24 cellular contexts compared by ENCODE assay signal in genomic region chr6:32608374-32608773, GRCh38. TPM values are rescaled to one million over a fixed set of nuclear protein-coding genes. Genes with fewer than 3 reads are reported as not detected.
DNase-seq lines count a peak whose midpoint lies in the region; TF ChIP-seq lines count a peak whose summit lies in the region.
"Had no signal": no experiment of that assay in that cellular context is flagged by ENCODE, and none has a peak within 500 bp of the region (broad histone marks: within the 10 kb centered on the region; RNA-seq: fewer than 3 reads in every experiment).

No MANE protein-coding gene starts in this region.

- H3K79me1 ChIP-seq in H9 (ENCODE audit: insufficient read depth, low read depth, low read length, poor library complexity, severe bottlenecking): no peaks in the 10 kb centered on the region

- no peak overlapping the region for H3K27ac ChIP-seq in H9 (ENCODE audit: insufficient read length, low read depth, low read length)
- peak overlapping the region in 5 of 8 donors; percentile 39 to 92 (median 72) for H3K27ac ChIP-seq in spleen
- H3K27ac ChIP-seq in uterus: no peak overlapping the region
- H3K27ac ChIP-seq: BLaER1, esophagus muscularis mucosa, RWPE1, transverse colon had no signal

- no peak overlapping the region for H3K4me3 ChIP-seq in spleen
- H3K4me3 ChIP-seq in uterus: no peak overlapping the region
- H3K4me3 ChIP-seq: BLaER1, esophagus muscularis mucosa, GM23338, transverse colon had no signal

- no peak overlapping the region for H3K56ac ChIP-seq in H9 (ENCODE audit: insufficient read length, low read depth, low read length)

- no peak overlapping the region for H4K5ac ChIP-seq in H9 (ENCODE audit: insufficient read length, low read depth, low read length)

- no peak overlapping the region for H3K9ac ChIP-seq in H9 (ENCODE audit: extremely low read depth, insufficient read length, low read length)
- H3K9ac ChIP-seq: BLaER1 had no signal

- no peak overlapping the region for H3K4me3 Mint-ChIP-seq in T-helper 1 cell treated with Interleukin-12 subunit alpha and Interleukin-12 subunit beta and Interleukin-4 antibody, amounts not matched to agents 30 μg/mL and 1 μg/mL, for 36 hours
- H3K4me3 Mint-ChIP-seq in H9 (no peak overlapping the region), chondrocyte (ENCODE audit: unreplicated experiment) (no peak overlapping the region)
- H3K4me3 Mint-ChIP-seq: GM23338 had no signal

- H3K14ac ChIP-seq in H9 (ENCODE audit: insufficient read depth, low read length): no peak overlapping the region

- H2AFZ ChIP-seq in H9 (ENCODE audit: low read length): no peak overlapping the region
- H2AFZ ChIP-seq: GM23338 had no signal

- H3K4me1 Mint-ChIP-seq in T-helper 1 cell treated with Interleukin-12 subunit alpha and Interleukin-12 subunit beta and Interleukin-4 antibody, amounts not matched to agents 30 μg/mL and 1 μg/mL, for 36 hours (ENCODE audit: low read depth): peaks cover 20% of the 10 kb centered on the region
- H3K4me1 Mint-ChIP-seq in H9 (peaks cover 6 to 15% of the 10 kb centered on the region in 2 experiments), chondrocyte (ENCODE audit: low read depth) (no peaks in the 10 kb centered on the region)

- no peak overlapping the region for H4K91ac ChIP-seq in H9 (ENCODE audit: insufficient read length, low read depth, low read length)

- H3K4me1 ChIP-seq in H9 (ENCODE audit: insufficient read depth, low read length) (peaks cover 2% of the 10 kb centered on the region; the same call in 1 of the 2 replicates), spleen (peaks cover 0 to 15% (median 1%) of the 10 kb centered on the region in 6 donors), uterus (no peaks in the 10 kb centered on the region)
- H3K4me1 ChIP-seq: esophagus muscularis mucosa, transverse colon had no signal

- WGBS in H9 (ENCODE audit: extremely low coverage, insufficient read length, low lambda C conversion rate): no CpG with 5 or more reads among the region's 3 CpGs
- WGBS in spleen, 5 donors: 26 to 54% (median 29%) methylated on average over 3 of the region's 3 CpGs

- no peaks in the 10 kb centered on the region for H4K20me1 ChIP-seq in H9 (ENCODE audit: control insufficient read depth, insufficient read depth, insufficient read length)
- H4K20me1 ChIP-seq: BLaER1 had no signal

- TF ChIP-seq CTCF in H9 (conservative IDR thresholded peaks at IDR 0.05) (peak; percentile 69), chondrocyte (IDR thresholded peaks at IDR 0.05) (peak; percentile 29), spleen (IDR thresholded peaks at IDR 0.05 in 8 of 11, conservative IDR thresholded peaks at IDR 0.05 in 3 of 11) (peak in 2 of 11 experiments; percentile 19 to 42), uterus (IDR thresholded peaks at IDR 0.05) (no peak)

- no peak overlapping the region for H2AK5ac ChIP-seq in H9 (ENCODE audit: insufficient read length, low read length)

- no peak overlapping the region for H3K4ac ChIP-seq in H9 (ENCODE audit: low read depth, low read length)

- H3K9me3 Mint-ChIP-seq in T-helper 1 cell treated with Interleukin-12 subunit alpha and Interleukin-12 subunit beta and Interleukin-4 antibody, amounts not matched to agents 30 μg/mL and 1 μg/mL, for 36 hours: no peaks in the 10 kb centered on the region
- H3K9me3 Mint-ChIP-seq in H9: no peaks in the 10 kb centered on the region
- no peaks in the 10 kb centered on the region for H3K9me3 Mint-ChIP-seq in chondrocyte (ENCODE audit: low read depth)
- H3K9me3 Mint-ChIP-seq: GM23338 had no signal

- no peak overlapping the region for H3K23ac ChIP-seq in H9 (ENCODE audit: insufficient read length, low read depth, low read length)

- no peaks in the 10 kb centered on the region for H3K79me2 ChIP-seq in H9 (ENCODE audit: insufficient read depth, low read length)

- intact Hi-C loops in spleen (cut with DNase I; ENCODE audit: low total_unique reads): no loop called here
- intact Hi-C loops in uterus (cut with DNase I; ENCODE audit: low total_unique reads): no loop called here

- DNase-seq in T-helper 1 cell (no peak), H9 (no peak), chondrocyte (ENCODE audit: low spot score) (no peak), spleen (no peak), uterus (no peak), hippocampal formation (lab: John Stamatoyannopoulos, UW) (no peak), NCI-H1436 treated with DMSO at 0.1 percent for 48 hours (lab: John Stamatoyannopoulos, UW) (no peak)
- DNase-seq: activated CD8-positive, alpha-beta memory T cell treated with anti-CD3 and anti-CD28 coated beads, Interleukin-2, amount 50 U/mL, for 4 hours; aorta; central memory CD4-positive, alpha-beta T cell; effector CD8-positive, alpha-beta T cell; GF-D8; Kasumi-1; NCI-H1092 treated with DMSO at 0.1 percent for 48 hours; NCI-H510A treated with DMSO at 0.1 percent for 48 hours; stimulated activated CD4-positive, alpha-beta T cell treated with anti-CD3 and anti-CD28 coated beads, Interleukin-15, amount 100 ng/mL, for 24 hours; transverse colon had no signal

- H3K36me3 ChIP-seq in spleen (no peaks in the 10 kb centered on the region), uterus (no peaks in the 10 kb centered on the region)
- H3K36me3 ChIP-seq: BLaER1, esophagus muscularis mucosa, transverse colon had no signal

- no peaks in the 10 kb centered on the region for H3K27me3 Mint-ChIP-seq in T-helper 1 cell treated with Interleukin-12 subunit alpha and Interleukin-12 subunit beta and Interleukin-4 antibody, amounts not matched to agents 30 μg/mL and 1 μg/mL, for 36 hours (ENCODE audit: low read depth)
- H3K27me3 Mint-ChIP-seq in H9 (ENCODE audit: low read depth) (no peaks in the 10 kb centered on the region), chondrocyte (ENCODE audit: low read depth) (peaks cover 15% of the 10 kb centered on the region)

- H3K4me2 ChIP-seq in H9 (ENCODE audit: insufficient read depth, insufficient read length, low read length): no peak overlapping the region
- H3K4me2 ChIP-seq: BLaER1, GM23338 had no signal

- TF ChIP-seq POLR2A in spleen (IDR thresholded peaks at IDR 0.05) (no peak), uterus (IDR thresholded peaks at IDR 0.05) (no peak)

- H3K18ac ChIP-seq in H9 (ENCODE audit: insufficient read length, low read depth, low read length): no peak overlapping the region

- peaks cover 5% of the 10 kb centered on the region for H3K36me3 Mint-ChIP-seq in T-helper 1 cell treated with Interleukin-12 subunit alpha and Interleukin-12 subunit beta and Interleukin-4 antibody, amounts not matched to agents 30 μg/mL and 1 μg/mL, for 36 hours (ENCODE audit: low read depth)
- H3K36me3 Mint-ChIP-seq in H9 (ENCODE audit: insufficient read depth in 1 of 3, low read depth in 3 of 3) (no peaks in the 10 kb centered on the region), chondrocyte (ENCODE audit: low read depth) (no peaks in the 10 kb centered on the region)

- no peak overlapping the region for H2BK120ac ChIP-seq in H9 (ENCODE audit: low read depth, low read length, poor library complexity, severe bottlenecking)

- no peak overlapping the region for H2BK12ac ChIP-seq in H9 (ENCODE audit: insufficient read length, low read depth, low read length)

- H3K27ac Mint-ChIP-seq in T-helper 1 cell treated with Interleukin-12 subunit alpha and Interleukin-12 subunit beta and Interleukin-4 antibody, amounts not matched to agents 30 μg/mL and 1 μg/mL, for 36 hours: peak overlapping the region; percentile 53
- no peak overlapping the region for H3K27ac Mint-ChIP-seq in H9
- no peak overlapping the region for H3K27ac Mint-ChIP-seq in chondrocyte (ENCODE audit: unreplicated experiment)
- H3K27ac Mint-ChIP-seq: GM23338 had no signal

- H2BK20ac ChIP-seq in H9 (ENCODE audit: low read depth, low read length, poor library complexity, severe bottlenecking): no peak overlapping the region

- H3K27me3 ChIP-seq in H9 (ENCODE audit: insufficient read depth, low read length) (no peaks in the 10 kb centered on the region), spleen (replicated peaks in 1 of 7) (no peaks in the 10 kb centered on the region), uterus (no peaks in the 10 kb centered on the region)
- H3K27me3 ChIP-seq: BLaER1, esophagus muscularis mucosa, transverse colon had no signal

- H3K9me3 ChIP-seq in H9 (ENCODE audit: control insufficient read depth, low read depth, low read length) (no peaks in the 10 kb centered on the region), spleen (no peaks in the 10 kb centered on the region), uterus (no peaks in the 10 kb centered on the region)
- H3K9me3 ChIP-seq: BLaER1, esophagus muscularis mucosa, transverse colon had no signal

- H3T11ph ChIP-seq in H9 (ENCODE audit: low read length): no peak overlapping the region

- H2BK5ac ChIP-seq in H9 (ENCODE audit: insufficient read length, low read length): no peak overlapping the region

- no peaks in the 10 kb centered on the region for H3K23me2 ChIP-seq in H9 (ENCODE audit: insufficient read length, low read depth, low read length, poor library complexity, severe bottlenecking)

- no peak overlapping the region for H2BK15ac ChIP-seq in H9 (ENCODE audit: low read depth, low read length)

- no peak overlapping the region for H4K8ac ChIP-seq in H9 (replicated peaks; ENCODE audit: insufficient read length, low read depth, low read length)

RNA-seq across cellular contexts. Expression of gene HLA-DRB1, which starts 18.7 kb away (rescaled TPM):
- total RNA-seq in H9 (2021) (24.7 and 25.9 TPM in 2 replicates), chondrocyte (not detected in 3 replicates), spleen (100 to 1,000 TPM; 158 to 779 (median 365) TPM), uterus (100 to 1,000 TPM in 2 of 4 donors, 10 to 100 TPM in 2; 15.9 to 197 (median 79.2) TPM)
- 100 to 1,000 TPM; 450 to 729 (median 573) TPM for polyA plus RNA-seq in spleen
- total RNA-seq: HT1080 had no signal

RNA-seq across cellular contexts. Expression of gene HLA-DQA1, which starts 28.8 kb away (rescaled TPM):
- 0.68 and 1.7 TPM in 2 replicates for total RNA-seq in H9 (2021)
- not detected in 3 replicates for total RNA-seq in chondrocyte
- total RNA-seq in spleen: 100 to 1,000 TPM in 6 of 7 donors, 10 to 100 TPM in 1; 19.1 to 340 (median 196) TPM
- polyA plus RNA-seq in spleen: 100 to 1,000 TPM; 249 to 441 (median 420) TPM
- 10 to 100 TPM in 3 of 4 donors, 1 to 10 TPM in 1; 3.8 to 41.8 (median 22.7) TPM for total RNA-seq in uterus
- total RNA-seq: A172, GM23338, HT1080 had no signal

RNA-seq across cellular contexts. Expression of gene HLA-DQB1, which starts 58.1 kb away (rescaled TPM):
- 39.2 and 41.0 TPM in 2 replicates for total RNA-seq in H9 (2021)
- not detected in 3 replicates for total RNA-seq in chondrocyte
- 100 to 1,000 TPM in 4 of 7 donors, 10 to 100 TPM in 2, 1 to 10 TPM in 1; 6.1 to 271 (median 120) TPM for total RNA-seq in spleen
- 1,000 to 10,000 TPM in 1 of 3 donors, 100 to 1,000 TPM in 2; 383 to 1,152 (median 620) TPM for polyA plus RNA-seq in spleen
- total RNA-seq in uterus: 10 to 100 TPM in 2 of 4 donors, 1 to 10 TPM in 1, not detected in 1; 4.9 to 31.2 (median 17.9) TPM
- total RNA-seq: A172, HT1080 had no signal

Comparison
In these comparisons a context has a peak if more than half of its experiments do, and no peak if none do; other contexts are left out.
1. H3K27ac ChIP-seq: peak in spleen (5 of 8); none in H9 (single experiment) and uterus (0 of 2).
2. CTCF ChIP-seq: peak in H9 (single experiment) and chondrocyte (single experiment); none in uterus (0 of 4).
3. RNA of gene HLA-DRB1, which starts 18.7 kb away (total RNA-seq): 158 to 779 TPM in spleen, 15.9 to 197 TPM in uterus and 24.7 to 25.9 TPM in H9; not detected in chondrocyte; every median in the first group is over 10 times any median in the second.